ENCODE assay signal across 17 cellular contexts in genomic region chr5:78971998-78972397, GRCh38. TPM values are rescaled to one million over a fixed set of nuclear protein-coding genes. Genes with fewer than 3 reads are reported as not detected.
DNase-seq lines count a peak whose midpoint lies in the region; ATAC-seq, FAIRE-seq and TF ChIP-seq lines count a peak whose summit lies in the region.
"Had no signal": no experiment of that assay in that cellular context is flagged by ENCODE, and none has a peak within 500 bp of the region (broad histone marks: within the 10 kb centered on the region; RNA-seq: fewer than 3 reads in every experiment).

No MANE protein-coding gene starts in this region.

- intact Hi-C loops in colonic mucosa (cut with DNase I), result no loop called here
- intact Hi-C loops in right lobe of liver (cut with DNase I), result no loop called here
- intact Hi-C loops in sigmoid colon (cut with DNase I), result loop anchor here (5.0 kb wide), 1 partner anchor 325 kb away; the partner anchor contains the start of gene LHFPL2

- no peak for TF ChIP-seq EP300 in sigmoid colon (IDR thresholded peaks at IDR 0.05)

- no peak overlapping the region for H3K4me3 ChIP-seq in colonic mucosa
- H3K4me3 ChIP-seq in right lobe of liver, result no peak overlapping the region
- no peak overlapping the region for H3K4me3 ChIP-seq in sigmoid colon
- H3K4me3 ChIP-seq: GM12878, SJSA1 had no signal

- TF ChIP-seq CTCF in colonic mucosa (IDR thresholded peaks at IDR 0.05) (no peak), right lobe of liver (IDR thresholded peaks at IDR 0.05) (no peak), sigmoid colon (IDR thresholded peaks at IDR 0.05) (no peak), osteocyte (IDR thresholded peaks at IDR 0.05) (no peak), D721Med (IDR thresholded peaks at IDR 0.05; ENCODE audit: insufficient read depth, missing control alignments) (no peak), HFFc6 (IDR thresholded peaks at IDR 0.05) (no peak)

- TF ChIP-seq POLR2A in GM12892 (IDR thresholded peaks at IDR 0.05; ENCODE audit: low read depth, low read length) (no peak), right lobe of liver (IDR thresholded peaks at IDR 0.05) (no peak), sigmoid colon (IDR thresholded peaks at IDR 0.05) (no peak)

- H3K9me3 ChIP-seq in colonic mucosa (no peaks in the 10 kb centered on the region), right lobe of liver (no peaks in the 10 kb centered on the region), sigmoid colon (no peaks in the 10 kb centered on the region)
- H3K9me3 ChIP-seq: SJSA1 had no signal

- no peak overlapping the region for H3K27ac Mint-ChIP-seq in osteocyte (ENCODE audit: unreplicated experiment)
- H3K27ac Mint-ChIP-seq in HFFc6, result no peak overlapping the region

- H3K4me3 Mint-ChIP-seq in osteocyte (ENCODE audit: unreplicated experiment) (no peak overlapping the region), HFFc6 (no peak overlapping the region)

- H3K36me3 Mint-ChIP-seq in osteocyte (ENCODE audit: unreplicated experiment), result no peaks in the 10 kb centered on the region
- no peaks in the 10 kb centered on the region for H3K36me3 Mint-ChIP-seq in HFFc6 (ENCODE audit: low read depth)

- WGBS in right lobe of liver (ENCODE audit: insufficient coverage, low coverage, low lambda C conversion rate, missing lambda C conversion rate), result 86% methylated on average over 2 of the region's 2 CpGs
- 34 to 38% methylated on average over 2 of the region's 2 CpGs for WGBS in sigmoid colon, 2 donors

- peak overlapping the region; percentile 60 for H3K27ac ChIP-seq in colonic mucosa
- peak overlapping the region in 1 of 3 donors; percentile 39 for H3K27ac ChIP-seq in right lobe of liver
- H3K27ac ChIP-seq in sigmoid colon, result peak overlapping the region in 3 of 4 donors; percentile 8 to 61 (median 41)
- H3K27ac ChIP-seq: SJSA1 had no signal

- H3K9me3 Mint-ChIP-seq in osteocyte (ENCODE audit: unreplicated experiment) (no peaks in the 10 kb centered on the region), HFFc6 (no peaks in the 10 kb centered on the region)

- no peaks in the 10 kb centered on the region for H3K27me3 Mint-ChIP-seq in osteocyte (ENCODE audit: unreplicated experiment)
- peaks cover 1% of the 10 kb centered on the region for H3K27me3 Mint-ChIP-seq in HFFc6 (ENCODE audit: insufficient read depth)

- H3K4me1 Mint-ChIP-seq in osteocyte (ENCODE audit: unreplicated experiment) (peaks cover 21% of the 10 kb centered on the region), HFFc6 (ENCODE audit: low read depth) (peaks cover 26% of the 10 kb centered on the region)

- ATAC-seq in right lobe of liver (peak; percentile 9 to 36 (median 19)), GM19467 (IDR thresholded peaks at IDR 0.05; ENCODE audit: unreplicated experiment) (no peak)
- ATAC-seq: GM12878 had no signal

- H3K36me3 ChIP-seq in colonic mucosa (no peaks in the 10 kb centered on the region), right lobe of liver (no peaks in the 10 kb centered on the region), sigmoid colon (no peaks in the 10 kb centered on the region)
- H3K36me3 ChIP-seq: SJSA1 had no signal

- H3K27me3 ChIP-seq in colonic mucosa (no peaks in the 10 kb centered on the region), right lobe of liver (no peaks in the 10 kb centered on the region), sigmoid colon (no peaks in the 10 kb centered on the region)
- H3K27me3 ChIP-seq: SJSA1 had no signal

- no peak overlapping the region for H3K9ac ChIP-seq in colonic mucosa (ENCODE audit: low read depth in 2 of 2, low read length in 2 of 2)

- DNase-seq in GM12892 (ENCODE audit: insufficient read length) (no peak), colonic mucosa (peak; percentile 60), right lobe of liver (no peak), sigmoid colon (no peak), osteocyte (ENCODE audit: extremely low spot score, unreplicated experiment) (no peak), D721Med (ENCODE audit: insufficient read length, low spot score) (no peak), HFFc6 (no peak)
- DNase-seq: KG1; NCI-H1048; NCI-H146; NCI-H345; NCI-H526 treated with DMSO at 0.1 percent for 48 hours; NK-92 treated with Interleukin-12 subunit alpha and Interleukin-12 subunit beta, amount 100 ng/mL, for 24 hours; PC-3 had no signal

- FAIRE-seq in GM12892 (lab: Jason Lieb, UNC) (peak; percentile 17), D721Med (lab: Jason Lieb, UNC) (no peak)

- H3K4me1 ChIP-seq in colonic mucosa, result peaks cover 32% of the 10 kb centered on the region
- peaks cover 0 to 12% (median 0%) of the 10 kb centered on the region in 4 donors for H3K4me1 ChIP-seq in right lobe of liver
- peaks cover 0 to 34% (median 31%) of the 10 kb centered on the region in 4 donors for H3K4me1 ChIP-seq in sigmoid colon

RNA-seq across cellular contexts. Expression of gene ARSB, which starts 13.1 kb away (rescaled TPM):
- polyA plus RNA-seq in GM12892 (2012; ENCODE audit: missing spikeins), result 3.3 TPM
- total RNA-seq in colonic mucosa, result 10 to 100 TPM; 10.1 to 11.4 TPM
- total RNA-seq in right lobe of liver, result 10 to 100 TPM in 1 of 6 experiments, 1 to 10 TPM in 5; 5.0 to 11.7 (median 8.7) TPM
- total RNA-seq in sigmoid colon, result 10 to 100 TPM in 3 of 4 donors, 1 to 10 TPM in 1; 8.6 to 22.2 (median 17.0) TPM
- polyA plus RNA-seq in sigmoid colon, result 1 to 10 TPM; 1.2 to 4.8 (median 2.8) TPM
- total RNA-seq in osteocyte, result 34.9 and 36.0 TPM in 2 replicates
- total RNA-seq in HFFc6 (2021; fragmentation: NEBNext Ultra II Directional; extraction: Animal tissue kit (Norgen Biotek cat#: 25700)), result 10 to 100 TPM; 24.4 to 32.7 (median 27.8) TPM
